In the genomic region with DNA sequence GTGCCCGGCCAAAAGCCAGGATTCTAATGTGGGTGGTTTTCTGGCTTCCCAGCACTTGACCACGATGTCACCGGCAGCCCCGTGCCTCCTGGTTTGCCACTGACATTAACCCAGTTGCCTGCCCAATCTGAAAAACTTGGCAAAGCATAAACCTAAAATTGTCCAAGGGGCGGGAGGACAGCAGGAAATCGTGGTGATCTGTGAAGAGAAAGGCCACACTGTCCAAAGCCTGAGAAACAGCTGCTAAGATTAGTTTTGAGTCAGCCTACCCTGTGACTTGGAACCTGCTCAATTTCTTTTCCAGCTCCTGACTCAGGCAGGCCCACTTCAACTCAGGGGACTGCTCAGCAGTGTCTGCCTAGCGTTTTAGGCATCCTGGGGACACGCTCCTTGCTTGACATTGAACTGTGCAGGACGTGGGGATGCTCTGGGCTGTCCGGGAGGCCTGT, we compare ENCODE assay signal across 9 cellular contexts. TPM values are rescaled to one million over a fixed set of nuclear protein-coding genes. Genes with fewer than 3 reads are reported as not detected.
A peak's percentile ranks its signal among the peaks of the same experiment; 100 is the strongest.
DNase-seq lines count a peak whose midpoint lies in the region; ATAC-seq and TF ChIP-seq lines count a peak whose summit lies in the region.
"Had no signal": no experiment of that assay in that cellular context is flagged by ENCODE, and none has a peak within 500 bp of the region (broad histone marks: within the 10 kb centered on the region; RNA-seq: fewer than 3 reads in every experiment).

No MANE protein-coding gene starts in this region.

- H3K36me3 ChIP-seq in adipocyte (ENCODE audit: control insufficient read depth, insufficient read depth, low read length, severe bottlenecking) = peaks cover 18% of the 10 kb centered on the region
- H3K36me3 ChIP-seq in HAP-1 (replicated peaks) = peaks cover 8% of the 10 kb centered on the region

- in situ Hi-C loops in HAP-1 (cut with MboI; ENCODE audit: low sequenced_read_pairs) = no loop called here

- ATAC-seq in GM19463 (IDR thresholded peaks at IDR 0.05; ENCODE audit: unreplicated experiment) = no peak

- no peak overlapping the region for H3K4me3 ChIP-seq in AG10803 (ENCODE audit: low read length)
- H3K4me3 ChIP-seq in adipocyte (ENCODE audit: low read length) = no peak overlapping the region
- no peak overlapping the region for H3K4me3 ChIP-seq in HAP-1

- TF ChIP-seq CTCF in AG10803 (conservative IDR thresholded peaks at IDR 0.05; ENCODE audit: low read length) = no peak

- DNase-seq in AG10803 (ENCODE audit: low read depth) (peak; percentile 96), adipocyte (ENCODE audit: low read depth) (peak; percentile 80), glomerular visceral epithelial cell (ENCODE audit: extremely low spot score) (peak; percentile 78), posterior vena cava (ENCODE audit: low spot score) (peak; percentile 88), DMS53 treated with DMSO at 0.1 percent for 48 hours (lab: John Stamatoyannopoulos, UW; ENCODE audit: unreplicated experiment) (no peak), HAP-1 (ENCODE audit: low spot score in 2 of 2) (no peak), DMS153 (lab: John Stamatoyannopoulos, UW) (no peak)
- DNase-seq: DMS53 had no signal

- peaks cover 29% of the 10 kb centered on the region for H3K4me1 ChIP-seq in adipocyte (ENCODE audit: control insufficient read depth, insufficient read depth, low read length)
- H3K4me1 ChIP-seq in HAP-1 = no peaks in the 10 kb centered on the region

- intact Hi-C loops in posterior vena cava (cut with DNase I) = no loop called here

- peak overlapping the region; percentile 54 for H3K9ac ChIP-seq in adipocyte (ENCODE audit: low read length)

- no peaks in the 10 kb centered on the region for H3K9me3 ChIP-seq in adipocyte (ENCODE audit: control insufficient read depth, low read length)
- H3K9me3 ChIP-seq in HAP-1 = no peaks in the 10 kb centered on the region

- no peaks in the 10 kb centered on the region for H3K27me3 ChIP-seq in adipocyte (replicated peaks; ENCODE audit: control insufficient read depth, insufficient read depth, low read length)
- no peaks in the 10 kb centered on the region for H3K27me3 ChIP-seq in HAP-1 (ENCODE audit: low read depth)

RNA-seq across cellular contexts. Expression of gene F2, which starts 8.2 kb away (rescaled TPM):
- not detected for total RNA-seq in posterior vena cava

RNA-seq across cellular contexts. Expression of gene ZNF408, which starts 10.0 kb away (rescaled TPM):
- total RNA-seq in posterior vena cava = 1 to 10 TPM; 5.4 to 5.7 TPM

RNA-seq across cellular contexts. Expression of gene ARHGAP1, which starts 10.4 kb away (rescaled TPM):
- total RNA-seq in posterior vena cava = 100 to 1,000 TPM; 265 to 283 TPM

Comparison
In these comparisons a context has a peak if more than half of its experiments do, and no peak if none do; other contexts are left out.
1. DNase-seq: peak in AG10803 (single experiment), adipocyte (single experiment), glomerular visceral epithelial cell (single experiment) and posterior vena cava (single experiment); none in DMS53 treated with DMSO at 0.1 percent for 48 hours (single experiment), HAP-1 (0 of 2) and DMS153 (single experiment).